8 cellular contexts compared by ENCODE assay signal in genomic region chr15:62392411-62392810, GRCh38. TPM values are rescaled to one million over a fixed set of nuclear protein-coding genes. Genes with fewer than 3 reads are reported as not detected.
A peak's percentile ranks its signal among the peaks of the same experiment; 100 is the strongest.
DNase-seq lines count a peak whose midpoint lies in the region; ATAC-seq lines count a peak whose summit lies in the region.

No MANE protein-coding gene starts in this region.

- peaks cover 12% of the 10 kb centered on the region for H3K36me3 Mint-ChIP-seq in activated T-cell treated with anti-CD3 and anti-CD28 coated beads, Interleukin-2, amount 50 U/mL, for 24 hours (ENCODE audit: low read depth)
- no peaks in the 10 kb centered on the region for H3K36me3 Mint-ChIP-seq in activated naive CD8-positive, alpha-beta T cell treated with anti-CD3 and anti-CD28 coated beads for 36 hours
- no peaks in the 10 kb centered on the region for H3K36me3 Mint-ChIP-seq in stimulated activated memory B cell treated with anti-CD40 and anti-IgM and Interleukin-4, amounts not matched to agents 10 μg/mL and 1 μg/mL and 100 μg/mL, for 72 hours

- DNase-seq in activated T-cell treated with anti-CD3 and anti-CD28 coated beads, Interleukin-2, amount 50 U/mL, for 24 hours = no peak
- DNase-seq in activated T-cell treated with anti-CD3 and anti-CD28 coated beads, Interleukin-2, amount 50 U/mL, for 1 hour = no peak
- peak; percentile 14 for DNase-seq in activated naive CD8-positive, alpha-beta T cell treated with anti-CD3 and anti-CD28 coated beads for 36 hours
- DNase-seq in NOMO-1 treated with DMSO at 0.1 percent for 48 hours (lab: John Stamatoyannopoulos, UW; ENCODE audit: unreplicated experiment) = no peak
- no peak for DNase-seq in mucosa of gallbladder (ENCODE audit: low spot score)

- ATAC-seq in stimulated activated memory B cell treated with anti-CD40 and anti-IgM and Interleukin-4, amounts not matched to agents 10 μg/mL and 1 μg/mL and 100 μg/mL, for 72 hours = no peak
- no peak for ATAC-seq in HG03354 (IDR thresholded peaks at IDR 0.05; ENCODE audit: poor library complexity, severe bottlenecking, unreplicated experiment)

- peaks cover 43% of the 10 kb centered on the region for H3K27me3 Mint-ChIP-seq in activated T-cell treated with anti-CD3 and anti-CD28 coated beads, Interleukin-2, amount 50 U/mL, for 24 hours
- peaks cover 39% of the 10 kb centered on the region for H3K27me3 Mint-ChIP-seq in activated naive CD8-positive, alpha-beta T cell treated with anti-CD3 and anti-CD28 coated beads for 36 hours
- H3K27me3 Mint-ChIP-seq in stimulated activated memory B cell treated with anti-CD40 and anti-IgM and Interleukin-4, amounts not matched to agents 10 μg/mL and 1 μg/mL and 100 μg/mL, for 72 hours = peaks cover 29% of the 10 kb centered on the region

- H3K9me3 Mint-ChIP-seq in activated T-cell treated with anti-CD3 and anti-CD28 coated beads, Interleukin-2, amount 50 U/mL, for 24 hours = no peaks in the 10 kb centered on the region
- no peaks in the 10 kb centered on the region for H3K9me3 Mint-ChIP-seq in activated naive CD8-positive, alpha-beta T cell treated with anti-CD3 and anti-CD28 coated beads for 36 hours
- no peaks in the 10 kb centered on the region for H3K9me3 Mint-ChIP-seq in stimulated activated memory B cell treated with anti-CD40 and anti-IgM and Interleukin-4, amounts not matched to agents 10 μg/mL and 1 μg/mL and 100 μg/mL, for 72 hours

- no peaks in the 10 kb centered on the region for H3K9me3 ChIP-seq in iPS-18c (ENCODE audit: control insufficient read depth, insufficient read depth, low read length)

- peak overlapping the region; percentile 18 for H3K27ac Mint-ChIP-seq in activated T-cell treated with anti-CD3 and anti-CD28 coated beads, Interleukin-2, amount 50 U/mL, for 24 hours
- no peak overlapping the region for H3K27ac Mint-ChIP-seq in activated naive CD8-positive, alpha-beta T cell treated with anti-CD3 and anti-CD28 coated beads for 36 hours
- H3K27ac Mint-ChIP-seq in stimulated activated memory B cell treated with anti-CD40 and anti-IgM and Interleukin-4, amounts not matched to agents 10 μg/mL and 1 μg/mL and 100 μg/mL, for 72 hours = no peak overlapping the region

- peak overlapping the region; percentile 96; the same call in 1 of the 2 replicates for H3K4me3 ChIP-seq in iPS-18c (ENCODE audit: insufficient read depth, low read depth, low read length)

- peaks cover 19% of the 10 kb centered on the region for H3K4me1 Mint-ChIP-seq in activated T-cell treated with anti-CD3 and anti-CD28 coated beads, Interleukin-2, amount 50 U/mL, for 24 hours (ENCODE audit: low read depth)
- peaks cover 18% of the 10 kb centered on the region for H3K4me1 Mint-ChIP-seq in activated naive CD8-positive, alpha-beta T cell treated with anti-CD3 and anti-CD28 coated beads for 36 hours
- peaks cover 21% of the 10 kb centered on the region for H3K4me1 Mint-ChIP-seq in stimulated activated memory B cell treated with anti-CD40 and anti-IgM and Interleukin-4, amounts not matched to agents 10 μg/mL and 1 μg/mL and 100 μg/mL, for 72 hours

- peak overlapping the region; percentile 87 for H3K4me3 Mint-ChIP-seq in activated T-cell treated with anti-CD3 and anti-CD28 coated beads, Interleukin-2, amount 50 U/mL, for 24 hours
- H3K4me3 Mint-ChIP-seq in activated naive CD8-positive, alpha-beta T cell treated with anti-CD3 and anti-CD28 coated beads for 36 hours = peak overlapping the region; percentile 94
- peak overlapping the region; percentile 93 for H3K4me3 Mint-ChIP-seq in stimulated activated memory B cell treated with anti-CD40 and anti-IgM and Interleukin-4, amounts not matched to agents 10 μg/mL and 1 μg/mL and 100 μg/mL, for 72 hours

RNA-seq across cellular contexts. Expression of gene TLN2, which starts 2.1 kb away (rescaled TPM):
- 1 to 10 TPM; 2.7 to 3.8 TPM for total RNA-seq in activated naive CD8-positive, alpha-beta T cell treated with anti-CD3 and anti-CD28 coated beads for 36 hours
- total RNA-seq in mucosa of gallbladder = 9.5 TPM
